ENCODE assay signal across 22 cellular contexts in genomic region chr6:147820520-147820919, GRCh38.
"Had no signal": no experiment of that assay in that cellular context is flagged by ENCODE, and none has a peak within 500 bp of the region (broad histone marks: within the 10 kb centered on the region; RNA-seq: fewer than 3 reads in every experiment).

No MANE protein-coding gene starts in this region.

- H3K4me3 ChIP-seq: breast epithelium, SJSA1 had no signal

- H3K27ac Mint-ChIP-seq: activated CD8-positive, alpha-beta T cell treated with anti-CD3 and anti-CD28 coated beads for 36 hours; activated naive CD4-positive, alpha-beta T cell treated with anti-CD3 and anti-CD28 coated beads, Interleukin-2, amount 10 ng/mL, durations not matched to agents 7 days and 5 days; activated naive CD8-positive, alpha-beta T cell treated with anti-CD3 and anti-CD28 coated beads for 36 hours; activated T-cell treated with anti-CD3 and anti-CD28 coated beads, Interleukin-2, amount 50 U/mL, for 72 hours; activated T-helper 2 cell treated with anti-CD3 and anti-CD28 coated beads, Interferon-gamma antibody, Interleukin-2, Interleukin-4, amounts not matched to agents 10 μg/mL and 5 μg/mL and 100 μg/mL, durations not matched to agents 14 hours and 24 hours and 36 hours; T-helper 2 cell treated with Interferon-gamma antibody and Interleukin-4, amounts not matched to agents 5 μg/mL and 100 μg/mL, for 36 hours had no signal

- H3K27ac ChIP-seq: breast epithelium, SJSA1 had no signal

- H3K9me3 Mint-ChIP-seq: activated CD8-positive, alpha-beta T cell treated with anti-CD3 and anti-CD28 coated beads for 36 hours; activated naive CD4-positive, alpha-beta T cell treated with anti-CD3 and anti-CD28 coated beads, Interleukin-2, amount 10 ng/mL, durations not matched to agents 7 days and 5 days; activated T-cell treated with anti-CD3 and anti-CD28 coated beads, Interleukin-2, amount 50 U/mL, for 72 hours; activated T-helper 2 cell treated with anti-CD3 and anti-CD28 coated beads, Interferon-gamma antibody, Interleukin-2, Interleukin-4, amounts not matched to agents 10 μg/mL and 5 μg/mL and 100 μg/mL, durations not matched to agents 14 hours and 24 hours and 36 hours; T-helper 2 cell treated with Interferon-gamma antibody and Interleukin-4, amounts not matched to agents 5 μg/mL and 100 μg/mL, for 36 hours had no signal

- DNase-seq: activated CD4-positive, alpha-beta T cell treated with anti-CD3 and anti-CD28 coated beads for 4 hours; activated CD8-positive, alpha-beta memory T cell treated with anti-CD3 and anti-CD28 coated beads, Interleukin-2, amount 50 U/mL, for 4 hours; activated CD8-positive, alpha-beta T cell treated with anti-CD3 and anti-CD28 coated beads for 36 hours; activated gamma-delta T cell treated with Interleukin-2 at 50 U/mL for 16 hours; activated naive CD4-positive, alpha-beta T cell treated with anti-CD3 and anti-CD28 coated beads, Interleukin-2, amount 10 ng/mL, durations not matched to agents 7 days and 5 days; activated naive CD8-positive, alpha-beta T cell treated with anti-CD3 and anti-CD28 coated beads for 36 hours; activated T-cell treated with anti-CD3 and anti-CD28 coated beads, Interleukin-2, amount 50 U/mL, for 72 hours; MM.1S; NCI-H1105; NCI-H1436 treated with DMSO at 0.1 percent for 48 hours; NCI-H2029; NCI-H446; NCI-H524; PC-3; SHP77; SW 1271 had no signal

- H3K4me1 Mint-ChIP-seq: activated naive CD4-positive, alpha-beta T cell treated with anti-CD3 and anti-CD28 coated beads, Interleukin-2, amount 10 ng/mL, durations not matched to agents 7 days and 5 days; activated naive CD8-positive, alpha-beta T cell treated with anti-CD3 and anti-CD28 coated beads for 36 hours had no signal

- H3K36me3 ChIP-seq: breast epithelium, SJSA1 had no signal

- H3K27me3 ChIP-seq: breast epithelium had no signal

- H3K27me3 Mint-ChIP-seq: activated CD8-positive, alpha-beta T cell treated with anti-CD3 and anti-CD28 coated beads for 36 hours; activated naive CD4-positive, alpha-beta T cell treated with anti-CD3 and anti-CD28 coated beads, Interleukin-2, amount 10 ng/mL, durations not matched to agents 7 days and 5 days; activated naive CD8-positive, alpha-beta T cell treated with anti-CD3 and anti-CD28 coated beads for 36 hours had no signal

- H3K4me1 ChIP-seq: breast epithelium, SJSA1 had no signal

- H3K36me3 Mint-ChIP-seq: activated naive CD4-positive, alpha-beta T cell treated with anti-CD3 and anti-CD28 coated beads, Interleukin-2, amount 10 ng/mL, durations not matched to agents 7 days and 5 days; activated naive CD8-positive, alpha-beta T cell treated with anti-CD3 and anti-CD28 coated beads for 36 hours had no signal

- H3K4me3 Mint-ChIP-seq: activated CD8-positive, alpha-beta T cell treated with anti-CD3 and anti-CD28 coated beads for 36 hours; activated naive CD4-positive, alpha-beta T cell treated with anti-CD3 and anti-CD28 coated beads, Interleukin-2, amount 10 ng/mL, durations not matched to agents 7 days and 5 days; activated naive CD8-positive, alpha-beta T cell treated with anti-CD3 and anti-CD28 coated beads for 36 hours; activated T-cell treated with anti-CD3 and anti-CD28 coated beads, Interleukin-2, amount 50 U/mL, for 72 hours; T-helper 2 cell treated with Interferon-gamma antibody and Interleukin-4, amounts not matched to agents 5 μg/mL and 100 μg/mL, for 36 hours had no signal

- ATAC-seq: activated CD4-positive, CD25-positive, alpha-beta regulatory T cell treated with anti-CD3 and anti-CD28 coated beads, Interleukin-2, amount 50 U/mL, for 24 hours; activated CD8-positive, alpha-beta T cell treated with anti-CD3 and anti-CD28 coated beads for 36 hours; activated T-cell treated with anti-CD3 and anti-CD28 coated beads, Interleukin-2, amount 50 U/mL, for 72 hours; PC-3; SK-N-SH treated with all-trans-retinoic acid at 6 μM for 48 hours had no signal
